ENCODE assay signal across 10 cellular contexts in genomic region chr16:64416232-64417010, GRCh38.
DNase-seq lines count a peak whose midpoint lies in the region; TF ChIP-seq lines count a peak whose summit lies in the region.
"Had no signal": no experiment of that assay in that cellular context is flagged by ENCODE, and none has a peak within 500 bp of the region (broad histone marks: within the 10 kb centered on the region; RNA-seq: fewer than 3 reads in every experiment).

No MANE protein-coding gene starts in this region.

- no peak overlapping the region for H3K4me3 Mint-ChIP-seq in chondrocyte (ENCODE audit: unreplicated experiment)
- H3K4me3 Mint-ChIP-seq: nephron progenitor cell had no signal

- H3K27ac Mint-ChIP-seq in chondrocyte (ENCODE audit: unreplicated experiment): peak overlapping the region; percentile 53
- H3K27ac Mint-ChIP-seq: nephron progenitor cell had no signal

- no peaks in the 10 kb centered on the region for H3K36me3 Mint-ChIP-seq in chondrocyte (ENCODE audit: low read depth)

- H3K27me3 ChIP-seq in osteoblast (ENCODE audit: insufficient read depth, low read length) (no peaks in the 10 kb centered on the region), Peyer's patch (no peaks in the 10 kb centered on the region)

- TF ChIP-seq CTCF in chondrocyte (IDR thresholded peaks at IDR 0.05) (no peak), osteoblast (IDR thresholded peaks at IDR 0.05; ENCODE audit: extremely low read depth, low read depth, low read length) (no peak), Peyer's patch (IDR thresholded peaks at IDR 0.05) (no peak)

- H4K20me1 ChIP-seq in osteoblast (ENCODE audit: insufficient read depth, low read length): no peaks in the 10 kb centered on the region

- H3K4me2 ChIP-seq in osteoblast (ENCODE audit: insufficient read depth, low read length): peak overlapping the region; percentile 65

- H3K9me3 ChIP-seq in osteoblast (ENCODE audit: low read depth, low read length): no peaks in the 10 kb centered on the region
- peaks cover 0 to 3% (median 0%) of the 10 kb centered on the region in 4 donors for H3K9me3 ChIP-seq in Peyer's patch

- H3K4me1 ChIP-seq in osteoblast (ENCODE audit: insufficient read depth, low read length) (peaks cover 35% of the 10 kb centered on the region), Peyer's patch (no peaks in the 10 kb centered on the region)

- H3K4me1 Mint-ChIP-seq in chondrocyte (ENCODE audit: low read depth): peaks cover 72% of the 10 kb centered on the region
- H3K4me1 Mint-ChIP-seq: nephron progenitor cell had no signal

- H3K4me3 ChIP-seq in osteoblast (ENCODE audit: insufficient read depth, low read length): peak overlapping the region; percentile 42
- peak overlapping the region in 1 of 4 donors; percentile 0 for H3K4me3 ChIP-seq in Peyer's patch
- H3K4me3 ChIP-seq: SK-N-MC had no signal

- TF ChIP-seq POLR2A in Peyer's patch (IDR thresholded peaks at IDR 0.05): no peak

- H3K9me3 Mint-ChIP-seq in chondrocyte (ENCODE audit: low read depth): peaks cover 6% of the 10 kb centered on the region

- no peaks in the 10 kb centered on the region for H3K27me3 Mint-ChIP-seq in chondrocyte (ENCODE audit: low read depth)

- H3K27ac ChIP-seq in osteoblast (ENCODE audit: low read depth, low read length): peak overlapping the region; percentile 66
- no peak overlapping the region for H3K27ac ChIP-seq in Peyer's patch
- H3K27ac ChIP-seq: SK-N-MC had no signal

- DNase-seq in DMS53 (lab: John Stamatoyannopoulos, UW): peak; percentile 40
- DNase-seq in NCI-H2029 (lab: John Stamatoyannopoulos, UW): peak; percentile 8
- no peak for DNase-seq in chondrocyte (ENCODE audit: low spot score)
- no peak for DNase-seq in osteoblast (ENCODE audit: insufficient read length, low spot score, missing footprints)
- no peak for DNase-seq in NCI-H345 (lab: John Stamatoyannopoulos, UW)
- DNase-seq in cortex of kidney (lab: John Stamatoyannopoulos, UW): no peak
- DNase-seq in activated gamma-delta T cell treated with Interleukin-2 at 50 U/mL for 16 hours: no peak
- no peak for DNase-seq in Peyer's patch
- DNase-seq: nephron progenitor cell had no signal

- peak overlapping the region; percentile 56 for H2AFZ ChIP-seq in osteoblast (ENCODE audit: low read length)

- H3K36me3 ChIP-seq in osteoblast (ENCODE audit: insufficient read depth, low read length): no peaks in the 10 kb centered on the region
- H3K36me3 ChIP-seq in Peyer's patch: no peaks in the 10 kb centered on the region

- H3K79me2 ChIP-seq in osteoblast (ENCODE audit: insufficient read depth, low read length): no peaks in the 10 kb centered on the region

Comparison
In these comparisons a context has a peak if more than half of its experiments do, and no peak if none do; other contexts are left out.
1. DNase-seq: peak in DMS53 (single experiment) and NCI-H2029 (single experiment); none in chondrocyte (single experiment), osteoblast (single experiment), NCI-H345 (single experiment), cortex of kidney (single experiment), activated gamma-delta T cell treated with Interleukin-2 at 50 U/mL for 16 hours (single experiment) and Peyer's patch (0 of 3).